12 cellular contexts compared by ENCODE assay signal in genomic region chr6:160456214-160456546, GRCh38.
DNase-seq lines count a peak whose midpoint lies in the region; ATAC-seq and TF ChIP-seq lines count a peak whose summit lies in the region.
"Had no signal": no experiment of that assay in that cellular context is flagged by ENCODE, and none has a peak within 500 bp of the region (broad histone marks: within the 10 kb centered on the region; RNA-seq: fewer than 3 reads in every experiment).

No MANE protein-coding gene starts in this region.

- no peak for ATAC-seq in CD4-positive, alpha-beta T cell (ENCODE audit: poor library complexity)
- ATAC-seq in HG03460 (IDR thresholded peaks at IDR 0.05; ENCODE audit: unreplicated experiment) (no peak), GM18502 (IDR thresholded peaks at IDR 0.05; ENCODE audit: poor library complexity, unreplicated experiment) (no peak), HG03457 (IDR thresholded peaks at IDR 0.05; ENCODE audit: unreplicated experiment) (no peak)

- H3K9me3 Mint-ChIP-seq in CD4-positive, alpha-beta T cell, result no peaks in the 10 kb centered on the region
- no peaks in the 10 kb centered on the region for H3K9me3 Mint-ChIP-seq in glutamatergic neuron (ENCODE audit: unreplicated experiment)
- peaks cover 4% of the 10 kb centered on the region for H3K9me3 Mint-ChIP-seq in activated CD4-positive, alpha-beta T cell treated with anti-CD3 and anti-CD28 coated beads, Interleukin-2, amount 10 ng/mL, durations not matched to agents 24 days and 14 days
- H3K9me3 Mint-ChIP-seq: memory B cell had no signal

- POLR2A ChIA-PET in CD4-positive, alpha-beta T cell (lab: Charles Lee), result no interaction called here
- POLR2A ChIA-PET in OCI-LY7 (lab: Charles Lee), result no interaction called here

- DNase-seq in CD4-positive, alpha-beta T cell, result no peak
- DNase-seq in OCI-LY7 (ENCODE audit: low spot score), result no peak
- DNase-seq in glutamatergic neuron, result no peak
- no peak for DNase-seq in activated CD4-positive, alpha-beta T cell treated with anti-CD3 and anti-CD28 coated beads, Interleukin-2, amount 10 ng/mL, durations not matched to agents 24 days and 14 days
- DNase-seq: activated gamma-delta T cell had no signal

- H3K36me3 Mint-ChIP-seq in CD4-positive, alpha-beta T cell (ENCODE audit: low read depth), result no peaks in the 10 kb centered on the region
- no peaks in the 10 kb centered on the region for H3K36me3 Mint-ChIP-seq in glutamatergic neuron (ENCODE audit: unreplicated experiment)
- H3K36me3 Mint-ChIP-seq in activated CD4-positive, alpha-beta T cell treated with anti-CD3 and anti-CD28 coated beads, Interleukin-2, amount 10 ng/mL, durations not matched to agents 24 days and 14 days (ENCODE audit: low read depth), result peaks cover 2% of the 10 kb centered on the region
- H3K36me3 Mint-ChIP-seq: memory B cell had no signal

- H3K9ac ChIP-seq in skeletal muscle satellite cell (ENCODE audit: low read depth, low read length), result no peak overlapping the region
- H3K9ac ChIP-seq: BLaER1 had no signal

- H3K4me1 ChIP-seq in OCI-LY7 (ENCODE audit: insufficient read depth, low read length, poor library complexity, severe bottlenecking) (no peaks in the 10 kb centered on the region), skeletal muscle satellite cell (ENCODE audit: control insufficient read depth, insufficient read depth, low read length) (peaks cover 12% of the 10 kb centered on the region)
- H3K4me1 ChIP-seq: BLaER1 had no signal

- no peak overlapping the region for H3K27ac Mint-ChIP-seq in CD4-positive, alpha-beta T cell
- H3K27ac Mint-ChIP-seq in glutamatergic neuron (ENCODE audit: unreplicated experiment), result no peak overlapping the region
- H3K27ac Mint-ChIP-seq in activated CD4-positive, alpha-beta T cell treated with anti-CD3 and anti-CD28 coated beads, Interleukin-2, amount 10 ng/mL, durations not matched to agents 24 days and 14 days, result no peak overlapping the region
- H3K27ac Mint-ChIP-seq: memory B cell had no signal

- CTCF ChIA-PET in CD4-positive, alpha-beta T cell (lab: Charles Lee), result interaction anchor here (1.5 to 2.5 kb wide), 2 partner anchors 318 to 368 kb away, joined by 4 to 26 read pairs; no protein-coding TSS in a partner anchor
- CTCF ChIA-PET in OCI-LY7 (lab: Charles Lee; ENCODE audit: unreplicated experiment), result no interaction called here

- H3K79me2 ChIP-seq in OCI-LY7 (ENCODE audit: insufficient read depth, low read depth, low read length), result no peaks in the 10 kb centered on the region

- H4K20me1 ChIP-seq in OCI-LY7 (ENCODE audit: insufficient read depth, low read length), result no peaks in the 10 kb centered on the region

- no peaks in the 10 kb centered on the region for H3K9me2 ChIP-seq in OCI-LY7 (ENCODE audit: insufficient read depth, low read length)

- intact Hi-C loops in CD4-positive, alpha-beta T cell (cut with DNase I, micrococcal nuclease), result loop anchor here (1.0 to 10.0 kb wide), 7 partner anchors 79 to 1284 kb away; partner anchors contain the start of gene WTAP (in 1 of the 2)
- intact Hi-C loops in OCI-LY7 (cut with micrococcal nuclease; ENCODE audit: unreplicated experiment), result loop anchor here (1.0 to 10.0 kb wide), 4 partner anchors 79 to 761 kb away; partner anchors contain the start of gene SOD2
- intact Hi-C loops in activated CD4-positive, alpha-beta T cell treated with anti-CD3 and anti-CD28 coated beads, Interleukin-2, amount 10 ng/mL, durations not matched to agents 24 days and 14 days (cut with micrococcal nuclease), result loop anchor here (1.0 to 5.0 kb wide), 3 partner anchors 79 to 594 kb away; no protein-coding TSS in a partner anchor

- no peaks in the 10 kb centered on the region for H3K27me3 ChIP-seq in CD4-positive, alpha-beta T cell (ENCODE audit: control insufficient read depth, insufficient read depth, low read length)
- H3K27me3 ChIP-seq in skeletal muscle satellite cell (ENCODE audit: control insufficient read depth, insufficient read depth, low read length), result no peaks in the 10 kb centered on the region
- H3K27me3 ChIP-seq: cardiac muscle cell had no signal

- no peak overlapping the region for H3K27ac ChIP-seq in CD4-positive, alpha-beta T cell (ENCODE audit: low read depth, low read length)
- H3K27ac ChIP-seq in OCI-LY7 (ENCODE audit: low read depth, low read length, poor library complexity, severe bottlenecking), result no peak overlapping the region
- H3K27ac ChIP-seq: BLaER1, cardiac muscle cell had no signal

- no peak overlapping the region for H3K4me3 ChIP-seq in OCI-LY7 (ENCODE audit: low read depth, low read length, poor library complexity, severe bottlenecking)
- H3K4me3 ChIP-seq in skeletal muscle satellite cell (ENCODE audit: low read length), result no peak overlapping the region
- H3K4me3 ChIP-seq: BLaER1, cardiac muscle cell had no signal

- H3K9me3 ChIP-seq in CD4-positive, alpha-beta T cell (ENCODE audit: control insufficient read depth, low read length), result no peaks in the 10 kb centered on the region
- H3K9me3 ChIP-seq in OCI-LY7 (ENCODE audit: low read length), result no peaks in the 10 kb centered on the region
- H3K9me3 ChIP-seq in skeletal muscle satellite cell (replicated peaks; ENCODE audit: low read length), result no peaks in the 10 kb centered on the region
- H3K9me3 ChIP-seq: BLaER1 had no signal

- H3K4me2 ChIP-seq in OCI-LY7 (ENCODE audit: low read length), result no peak overlapping the region
- peak overlapping the region; percentile 89 for H3K4me2 ChIP-seq in skeletal muscle satellite cell (ENCODE audit: low read length)
- H3K4me2 ChIP-seq: BLaER1 had no signal

- peaks cover 40% of the 10 kb centered on the region for H3K4me1 Mint-ChIP-seq in CD4-positive, alpha-beta T cell (ENCODE audit: low read depth)
- peaks cover 14% of the 10 kb centered on the region for H3K4me1 Mint-ChIP-seq in glutamatergic neuron (ENCODE audit: low read depth, unreplicated experiment)
- peaks cover 30% of the 10 kb centered on the region for H3K4me1 Mint-ChIP-seq in activated CD4-positive, alpha-beta T cell treated with anti-CD3 and anti-CD28 coated beads, Interleukin-2, amount 10 ng/mL, durations not matched to agents 24 days and 14 days

- BruUV-seq in OCI-LY7 (replicated peaks; lab: Mats Ljungman, UMichigan), result no TSS peak

- H3K36me3 ChIP-seq in OCI-LY7 (ENCODE audit: insufficient read depth, low read length) (no peaks in the 10 kb centered on the region), skeletal muscle satellite cell (ENCODE audit: insufficient read depth, low read length) (no peaks in the 10 kb centered on the region)
- H3K36me3 ChIP-seq: BLaER1, cardiac muscle cell had no signal

- H2AFZ ChIP-seq in OCI-LY7 (ENCODE audit: low read length), result no peak overlapping the region

- peaks cover 29% of the 10 kb centered on the region for H3K27me3 Mint-ChIP-seq in CD4-positive, alpha-beta T cell
- H3K27me3 Mint-ChIP-seq in glutamatergic neuron (ENCODE audit: unreplicated experiment), result no peaks in the 10 kb centered on the region
- peaks cover 39% of the 10 kb centered on the region for H3K27me3 Mint-ChIP-seq in activated CD4-positive, alpha-beta T cell treated with anti-CD3 and anti-CD28 coated beads, Interleukin-2, amount 10 ng/mL, durations not matched to agents 24 days and 14 days

- TF ChIP-seq CTCF in CD4-positive, alpha-beta T cell (IDR thresholded peaks at IDR 0.05), result peak; percentile 60
- TF ChIP-seq CTCF in OCI-LY7 (conservative IDR thresholded peaks at IDR 0.05; ENCODE audit: low read length) (peak; percentile 52), glutamatergic neuron (IDR thresholded peaks at IDR 0.05; ENCODE audit: partially characterized antibody, unreplicated experiment) (peak; percentile 43)

- no peak overlapping the region for H3K4me3 Mint-ChIP-seq in CD4-positive, alpha-beta T cell
- H3K4me3 Mint-ChIP-seq in glutamatergic neuron (ENCODE audit: unreplicated experiment), result no peak overlapping the region
- no peak overlapping the region for H3K4me3 Mint-ChIP-seq in activated CD4-positive, alpha-beta T cell treated with anti-CD3 and anti-CD28 coated beads, Interleukin-2, amount 10 ng/mL, durations not matched to agents 24 days and 14 days
- H3K4me3 Mint-ChIP-seq: memory B cell had no signal
